ENCODE assay signal across 25 cellular contexts in genomic region chr11:95442531-95443050, GRCh38.
"Had no signal": no experiment of that assay in that cellular context is flagged by ENCODE, and none has a peak within 500 bp of the region (broad histone marks: within the 10 kb centered on the region; RNA-seq: fewer than 3 reads in every experiment).

No MANE protein-coding gene starts in this region.

- H3K4me3 Mint-ChIP-seq: activated CD4-positive, alpha-beta memory T cell treated with anti-CD3 and anti-CD28 coated beads for 36 hours; activated CD4-positive, alpha-beta T cell treated with anti-CD3 and anti-CD28 coated beads, Interleukin-2, amount 10 ng/mL, durations not matched to agents 7 days and 5 days; activated naive CD4-positive, alpha-beta T cell treated with anti-CD3 and anti-CD28 coated beads for 36 hours; activated naive CD8-positive, alpha-beta T cell; activated T-cell treated with anti-CD3 and anti-CD28 coated beads, Interleukin-2, amount 50 U/mL, for 4 hours; T-helper 1 cell treated with Interleukin-12 subunit alpha and Interleukin-12 subunit beta and Interleukin-4 antibody, amounts not matched to agents 30 μg/mL and 1 μg/mL, for 36 hours had no signal

- DNase-seq: activated CD4-positive, alpha-beta memory T cell treated with anti-CD3 and anti-CD28 coated beads for 36 hours; activated CD4-positive, alpha-beta T cell treated with anti-CD3 and anti-CD28 coated beads, Interleukin-2, amount 10 ng/mL, durations not matched to agents 7 days and 5 days; activated CD4-positive, CD25-positive, alpha-beta regulatory T cell; activated CD8-positive, alpha-beta memory T cell treated with anti-CD3 and anti-CD28 coated beads for 24 hours; activated effector memory CD4-positive, alpha-beta T cell treated with anti-CD3 and anti-CD28 coated beads, Interleukin-2, amount 50 U/mL, for 16 hours; activated naive CD4-positive, alpha-beta T cell treated with anti-CD3 and anti-CD28 coated beads for 36 hours; activated T-cell treated with anti-CD3 and anti-CD28 coated beads, Interleukin-2, amount 50 U/mL, for 4 hours; anterior cingulate cortex; cerebellar nuclear complex; MM.1S; NCI-H1105; NCI-H1436; NCI-H1694 treated with DMSO at 0.1 percent for 48 hours; NCI-H2029 treated with DMSO at 0.1 percent for 48 hours; NCI-H345; NCI-H510A; NCI-H526 treated with DMSO at 0.1 percent for 48 hours; PC-3; SHP77; SW 1271; T-helper 9 cell had no signal

- H3K27me3 ChIP-seq: SJSA1 had no signal

- H3K27ac Mint-ChIP-seq: activated CD4-positive, alpha-beta memory T cell treated with anti-CD3 and anti-CD28 coated beads for 36 hours; activated CD4-positive, alpha-beta T cell treated with anti-CD3 and anti-CD28 coated beads, Interleukin-2, amount 10 ng/mL, durations not matched to agents 7 days and 5 days; activated naive CD4-positive, alpha-beta T cell treated with anti-CD3 and anti-CD28 coated beads for 36 hours; activated naive CD8-positive, alpha-beta T cell; T-helper 1 cell treated with Interleukin-12 subunit alpha and Interleukin-12 subunit beta and Interleukin-4 antibody, amounts not matched to agents 30 μg/mL and 1 μg/mL, for 36 hours had no signal

- H3K9me3 ChIP-seq: SJSA1 had no signal

- H3K36me3 ChIP-seq: SJSA1 had no signal

- H3K36me3 Mint-ChIP-seq: activated CD4-positive, alpha-beta memory T cell treated with anti-CD3 and anti-CD28 coated beads for 36 hours; activated naive CD8-positive, alpha-beta T cell had no signal

- H3K4me1 ChIP-seq: SJSA1 had no signal

- H3K9me3 Mint-ChIP-seq: activated CD4-positive, alpha-beta memory T cell treated with anti-CD3 and anti-CD28 coated beads for 36 hours; activated naive CD4-positive, alpha-beta T cell treated with anti-CD3 and anti-CD28 coated beads for 36 hours; activated T-cell treated with anti-CD3 and anti-CD28 coated beads, Interleukin-2, amount 50 U/mL, for 4 hours; T-helper 1 cell treated with Interleukin-12 subunit alpha and Interleukin-12 subunit beta and Interleukin-4 antibody, amounts not matched to agents 30 μg/mL and 1 μg/mL, for 36 hours had no signal

- H3K27me3 Mint-ChIP-seq: activated CD4-positive, alpha-beta memory T cell treated with anti-CD3 and anti-CD28 coated beads for 36 hours; activated CD4-positive, alpha-beta T cell treated with anti-CD3 and anti-CD28 coated beads, Interleukin-2, amount 10 ng/mL, durations not matched to agents 7 days and 5 days; activated naive CD8-positive, alpha-beta T cell had no signal

- H3K27ac ChIP-seq: SJSA1 had no signal

- ATAC-seq: PC-3, SK-N-SH treated with all-trans-retinoic acid at 6 μM for 48 hours had no signal

- H3K4me3 ChIP-seq: SJSA1 had no signal
